ENCODE assay signal across 17 cellular contexts in genomic region chr7:91993976-91994375, GRCh38. TPM values are rescaled to one million over a fixed set of nuclear protein-coding genes. Genes with fewer than 3 reads are reported as not detected.
DNase-seq lines count a peak whose midpoint lies in the region; ATAC-seq and TF ChIP-seq lines count a peak whose summit lies in the region.
"Had no signal": no experiment of that assay in that cellular context is flagged by ENCODE, and none has a peak within 500 bp of the region (broad histone marks: within the 10 kb centered on the region; RNA-seq: fewer than 3 reads in every experiment).

No MANE protein-coding gene starts in this region.

- no peaks in the 10 kb centered on the region for H3K9me3 ChIP-seq in SK-N-SH
- H3K9me3 ChIP-seq: esophagus muscularis mucosa, tibial nerve had no signal

- TF ChIP-seq EP300 in SK-N-SH (IDR thresholded peaks at IDR 0.05; ENCODE audit: borderline replicate concordance in 1 of 2, low read depth in 1 of 2, low read length in 1 of 2): no peak

- TF ChIP-seq CTCF in SK-N-SH (IDR thresholded peaks at IDR 0.05): no peak

- no peak for TF ChIP-seq RAD21 in SK-N-SH (IDR thresholded peaks at IDR 0.05; ENCODE audit: low read length)

- CTCF ChIA-PET in SK-N-SH (lab: Yijun Ruan, JAX): no interaction called here

- H3K36me3 ChIP-seq in SK-N-SH (replicated peaks in 1 of 2; ENCODE audit: control insufficient read depth in 1 of 2, insufficient read depth in 2 of 2, low read length in 1 of 2): peaks cover 53 to 63% of the 10 kb centered on the region in 2 experiments

- H3K27me3 ChIP-seq in SK-N-SH (ENCODE audit: insufficient read depth): no peaks in the 10 kb centered on the region
- H3K27me3 ChIP-seq: cardiac muscle cell, esophagus muscularis mucosa, neural progenitor cell, tibial nerve had no signal

- no peak overlapping the region for H3K27ac ChIP-seq in SK-N-SH (ENCODE audit: low read depth in 2 of 2, low read length in 1 of 2)
- H3K27ac ChIP-seq: cardiac muscle cell, esophagus muscularis mucosa, neural progenitor cell, tibial nerve had no signal

- no peaks in the 10 kb centered on the region for H3K4me1 ChIP-seq in SK-N-SH (ENCODE audit: control insufficient read depth in 1 of 2, insufficient read depth in 2 of 2, low read depth in 1 of 2, low read length in 1 of 2)
- H3K4me1 ChIP-seq: esophagus muscularis mucosa, neural progenitor cell, tibial nerve had no signal

- H3K4me2 ChIP-seq in SK-N-SH: no peak overlapping the region
- H3K4me2 ChIP-seq: neural progenitor cell had no signal

- 92% methylated on average over 3 of the region's 3 CpGs for WGBS in SK-N-SH (ENCODE audit: low lambda C conversion rate)

- no peak overlapping the region for H3K9ac ChIP-seq in SK-N-SH
- H3K9ac ChIP-seq: neural progenitor cell had no signal

- no peak overlapping the region for H2AFZ ChIP-seq in SK-N-SH (ENCODE audit: low read depth)
- H2AFZ ChIP-seq: neural progenitor cell had no signal

- peak; percentile 11 for DNase-seq in iris pigment epithelial cell (ENCODE audit: low read depth)
- DNase-seq in stimulated activated CD4-positive, alpha-beta T cell treated with anti-CD3 and anti-CD28 coated beads, Interleukin-1b, Interleukin-23, amount 100 ng/mL, for 48 hours: no peak
- no peak for DNase-seq in SK-N-SH
- DNase-seq in DMS53 (lab: John Stamatoyannopoulos, UW): no peak
- DNase-seq: activated CD4-positive, alpha-beta memory T cell treated with anti-CD3 and anti-CD28 coated beads for 36 hours; head of caudate nucleus; mesendoderm; NCI-H1048; stimulated activated naive CD4-positive, alpha-beta T cell had no signal

- H4K20me1 ChIP-seq in SK-N-SH (ENCODE audit: insufficient read depth): no peaks in the 10 kb centered on the region

- POLR2A ChIA-PET in SK-N-SH (lab: Yijun Ruan, JAX): no interaction called here

- no peaks in the 10 kb centered on the region for H3K9me2 ChIP-seq in SK-N-SH

- no peaks in the 10 kb centered on the region; the same call in 1 of the 2 replicates for H3K79me2 ChIP-seq in SK-N-SH (ENCODE audit: insufficient read depth)

- H3F3A ChIP-seq in SK-N-SH (replicated peaks; ENCODE audit: insufficient read depth): no peaks in the 10 kb centered on the region

- H3K4me3 ChIP-seq in SK-N-SH (ENCODE audit: low read depth in 2 of 2, low read length in 1 of 2): no peak overlapping the region
- H3K4me3 ChIP-seq: cardiac muscle cell, esophagus muscularis mucosa, neural progenitor cell, tibial nerve had no signal

- ATAC-seq in GM18861 (IDR thresholded peaks at IDR 0.05; ENCODE audit: unreplicated experiment) (peak; percentile 38), GM21717 (IDR thresholded peaks at IDR 0.05; ENCODE audit: unreplicated experiment) (peak; percentile 58), HG03432 (IDR thresholded peaks at IDR 0.05; ENCODE audit: unreplicated experiment) (peak; percentile 44), HG03460 (IDR thresholded peaks at IDR 0.05; ENCODE audit: unreplicated experiment) (no peak)

TF ChIP-seq in SK-N-SH, 30 proteins besides CTCF, POLR2A, EP300 and RAD21:
- TF ChIP-seq USF2 (IDR thresholded peaks at IDR 0.05; ENCODE audit: borderline replicate concordance, low read depth, low read length) (no peak), CHD2 (IDR thresholded peaks at IDR 0.05; ENCODE audit: low read length, partially characterized antibody) (no peak), TEAD4 (IDR thresholded peaks at IDR 0.05; ENCODE audit: borderline replicate concordance, insufficient read depth) (no peak)

RNA-seq across cellular contexts. Expression of gene AKAP9, which starts 53.3 kb away (rescaled TPM):
- polyA plus RNA-seq in SK-N-SH (2012; rRNA removed): 13.1 and 16.7 TPM in 2 replicates
- polyA plus RNA-seq in SK-N-SH (2012; cell fraction: cytosol; rRNA removed): 12.5 and 14.0 TPM in 2 replicates
- polyA plus RNA-seq in SK-N-SH (2012; cell fraction: nucleus; rRNA removed): 22.2 and 52.9 TPM in 2 replicates
